In genomic region chrX:47751670-47752069, GRCh38 we compare ENCODE assay signal across 8 cellular contexts.
DNase-seq lines count a peak whose midpoint lies in the region; ATAC-seq and TF ChIP-seq lines count a peak whose summit lies in the region.
"Had no signal": no experiment of that assay in that cellular context is flagged by ENCODE, and none has a peak within 500 bp of the region (broad histone marks: within the 10 kb centered on the region; RNA-seq: fewer than 3 reads in every experiment).

No MANE protein-coding gene starts in this region.

- H3K27ac Mint-ChIP-seq in type B pancreatic cell, result no peak overlapping the region
- H3K27ac Mint-ChIP-seq: T-helper 1 cell treated with Interleukin-12 subunit alpha and Interleukin-12 subunit beta and Interleukin-4 antibody, amounts not matched to agents 30 μg/mL and 1 μg/mL, for 36 hours had no signal

- H3K27me3 Mint-ChIP-seq in type B pancreatic cell, result no peaks in the 10 kb centered on the region

- TF ChIP-seq CTCF in GM12872 (IDR thresholded peaks at IDR 0.05; ENCODE audit: insufficient read depth, low read depth, low read length) (peak; percentile 40; the same call in 2 of the 3 replicates), type B pancreatic cell (conservative IDR thresholded peaks at IDR 0.05) (peak; percentile 26)

- H3K4me1 Mint-ChIP-seq in type B pancreatic cell (ENCODE audit: unreplicated experiment), result no peaks in the 10 kb centered on the region

- DNase-seq in NCI-H128 (lab: John Stamatoyannopoulos, UW; ENCODE audit: unreplicated experiment) (peak; percentile 3), activated T-cell treated with anti-CD3 and anti-CD28 coated beads for 48 hours (ENCODE audit: low read depth) (peak; percentile 27), iPS-NIHi7 (ENCODE audit: extremely low spot score) (peak; percentile 42), type B pancreatic cell (ENCODE audit: extremely low spot score, unreplicated experiment) (no peak), medulla oblongata (ENCODE audit: extremely low spot score) (no peak)

- no peaks in the 10 kb centered on the region for H3K9me3 Mint-ChIP-seq in type B pancreatic cell
- H3K9me3 Mint-ChIP-seq: T-helper 1 cell treated with Interleukin-12 subunit alpha and Interleukin-12 subunit beta and Interleukin-4 antibody, amounts not matched to agents 30 μg/mL and 1 μg/mL, for 36 hours had no signal

- ATAC-seq in HG03039 (IDR thresholded peaks at IDR 0.05; ENCODE audit: unreplicated experiment), result no peak

- H3K36me3 Mint-ChIP-seq in type B pancreatic cell, result no peaks in the 10 kb centered on the region

- H3K4me3 Mint-ChIP-seq in type B pancreatic cell, result no peak overlapping the region
- H3K4me3 Mint-ChIP-seq: T-helper 1 cell treated with Interleukin-12 subunit alpha and Interleukin-12 subunit beta and Interleukin-4 antibody, amounts not matched to agents 30 μg/mL and 1 μg/mL, for 36 hours had no signal

Comparison
In these comparisons a context has a peak if more than half of its experiments do, and no peak if none do; other contexts are left out.
1. DNase-seq: peak in NCI-H128 (single experiment), activated T-cell treated with anti-CD3 and anti-CD28 coated beads for 48 hours (single experiment) and iPS-NIHi7 (single experiment); none in type B pancreatic cell (single experiment) and medulla oblongata (single experiment).